Comparison of ENCODE assay signal across 21 cellular contexts in genomic region chr10:76892766-76893479, GRCh38.
A peak's percentile ranks its signal among the peaks of the same experiment; 100 is the strongest.
DNase-seq lines count a peak whose midpoint lies in the region; TF ChIP-seq lines count a peak whose summit lies in the region.
"Had no signal": no experiment of that assay in that cellular context is flagged by ENCODE, and none has a peak within 500 bp of the region (broad histone marks: within the 10 kb centered on the region; RNA-seq: fewer than 3 reads in every experiment).

No MANE protein-coding gene starts in this region.

- no peak overlapping the region for H3K9ac ChIP-seq in trophoblast cell (ENCODE audit: low read length)

- H4K91ac ChIP-seq in trophoblast cell (ENCODE audit: low read depth, low read length): no peak overlapping the region

- no peak for TF ChIP-seq POLR2A in esophagus muscularis mucosa (IDR thresholded peaks at IDR 0.05; ENCODE audit: low read depth)

- peaks cover 4 to 16% (median 6%) of the 10 kb centered on the region in 8 donors for H3K9me3 Mint-ChIP-seq in CD4-positive, alpha-beta memory T cell

- H2AFZ ChIP-seq in trophoblast cell (ENCODE audit: insufficient read depth, low read length, poor library complexity): no peak overlapping the region
- H2AFZ ChIP-seq: PC-9 had no signal

- H4K8ac ChIP-seq in trophoblast cell (ENCODE audit: low read depth, low read length): no peak overlapping the region

- no peak overlapping the region for H3K18ac ChIP-seq in trophoblast cell (ENCODE audit: low read length)

- DNase-seq in COLO829 (ENCODE audit: low spot score) (peak; percentile 16), NCI-H226 (peak; percentile 14), esophagus muscularis mucosa (ENCODE audit: extremely low spot score) (peak; percentile 37), trophoblast cell (no peak), GOT3 (lab: John Stamatoyannopoulos, UW) (no peak), H4 (ENCODE audit: low spot score) (no peak), NCI-H1105 treated with DMSO at 0.1 percent for 48 hours (lab: John Stamatoyannopoulos, UW) (no peak)
- no peak for DNase-seq in CD4-positive, alpha-beta memory T cell
- DNase-seq: 8988T, ACHN, COR-L47, DMS53, Karpas-422, NCI-H1092, NCI-H1436, NCI-H1930, NCI-H526 treated with DMSO at 0.1 percent for 48 hours, PC-9, Right ventricle myocardium superior, RPMI8226 had no signal

- H3K4me3 ChIP-seq in esophagus muscularis mucosa (no peak overlapping the region), trophoblast cell (ENCODE audit: low read depth, low read length) (no peak overlapping the region)
- H3K4me3 ChIP-seq in CD4-positive, alpha-beta memory T cell (ENCODE audit: low read length in 2 of 2): no peak overlapping the region
- H3K4me3 ChIP-seq: PC-9, SJSA1 had no signal

- no peak overlapping the region for H2BK120ac ChIP-seq in trophoblast cell (ENCODE audit: insufficient read depth, low read length, poor library complexity)

- no peaks in the 10 kb centered on the region for H3K36me3 Mint-ChIP-seq in CD4-positive, alpha-beta memory T cell

- H3K27ac Mint-ChIP-seq in CD4-positive, alpha-beta memory T cell: no peak overlapping the region

- H3K27me3 ChIP-seq in esophagus muscularis mucosa (no peaks in the 10 kb centered on the region), trophoblast cell (ENCODE audit: insufficient read depth, low read length) (no peaks in the 10 kb centered on the region)
- no peaks in the 10 kb centered on the region for H3K27me3 ChIP-seq in CD4-positive, alpha-beta memory T cell (ENCODE audit: insufficient read depth, low read length)
- H3K27me3 ChIP-seq: SJSA1 had no signal

- intact Hi-C loops in esophagus muscularis mucosa (cut with DNase I): no loop called here
- intact Hi-C loops in CD4-positive, alpha-beta memory T cell (cut with micrococcal nuclease): no loop called here

- H3K9me3 ChIP-seq in esophagus muscularis mucosa (no peaks in the 10 kb centered on the region), trophoblast cell (ENCODE audit: insufficient read depth, low read depth, low read length) (peaks cover 3% of the 10 kb centered on the region)
- H3K9me3 ChIP-seq in CD4-positive, alpha-beta memory T cell (ENCODE audit: control insufficient read depth in 1 of 2, low read length in 2 of 2): no peaks in the 10 kb centered on the region
- H3K9me3 ChIP-seq: SJSA1 had no signal

- no peak for TF ChIP-seq CTCF in esophagus muscularis mucosa (IDR thresholded peaks at IDR 0.05)

- no peak overlapping the region for H3K4ac ChIP-seq in trophoblast cell (ENCODE audit: low read depth, low read length)

- no peaks in the 10 kb centered on the region for H3K79me2 ChIP-seq in trophoblast cell (ENCODE audit: control insufficient read depth, insufficient read depth, low read length, poor library complexity)

- H3K79me1 ChIP-seq in trophoblast cell (ENCODE audit: low read length): peaks cover 2% of the 10 kb centered on the region

- no peak for TF ChIP-seq EP300 in esophagus muscularis mucosa (IDR thresholded peaks at IDR 0.05)

- H3K4me1 Mint-ChIP-seq in CD4-positive, alpha-beta memory T cell: no peaks in the 10 kb centered on the region

- no peak overlapping the region for H2AK5ac ChIP-seq in trophoblast cell (ENCODE audit: low read length)

- POLR2A ChIA-PET in CD4-positive, alpha-beta memory T cell (lab: Charles Lee; ENCODE audit: partially characterized antibody): no interaction called here

- peak overlapping the region; percentile 38 for H2BK5ac ChIP-seq in trophoblast cell (ENCODE audit: low read depth, low read length, poor library complexity)

- H3K27ac ChIP-seq in esophagus muscularis mucosa (replicated peaks in 1 of 4) (no peak overlapping the region), trophoblast cell (ENCODE audit: low read depth, low read length) (no peak overlapping the region)
- no peak overlapping the region for H3K27ac ChIP-seq in CD4-positive, alpha-beta memory T cell (ENCODE audit: low read depth, low read length)
- H3K27ac ChIP-seq: PC-9, SJSA1 had no signal

- peaks cover 0 to 2% of the 10 kb centered on the region in 2 donors for H3K27me3 Mint-ChIP-seq in CD4-positive, alpha-beta memory T cell

- H3K36me3 ChIP-seq in esophagus muscularis mucosa (peaks cover 0 to 29% (median 18%) of the 10 kb centered on the region in 4 donors), trophoblast cell (ENCODE audit: control insufficient read depth in 1 of 2, insufficient read depth in 2 of 2, low read length in 2 of 2) (peaks cover 12 to 20% of the 10 kb centered on the region in 2 experiments)
- no peaks in the 10 kb centered on the region for H3K36me3 ChIP-seq in CD4-positive, alpha-beta memory T cell (ENCODE audit: insufficient read depth, low read length)
- H3K36me3 ChIP-seq: SJSA1 had no signal

- H3K4me1 ChIP-seq in esophagus muscularis mucosa: peaks cover 0 to 4% (median 0%) of the 10 kb centered on the region in 4 donors
- peaks cover 0 to 4% of the 10 kb centered on the region in 2 experiments for H3K4me1 ChIP-seq in trophoblast cell (ENCODE audit: control insufficient read depth in 1 of 2, insufficient read depth in 2 of 2, low read length in 2 of 2)
- no peaks in the 10 kb centered on the region for H3K4me1 ChIP-seq in CD4-positive, alpha-beta memory T cell (ENCODE audit: insufficient read depth, low read length)
- H3K4me1 ChIP-seq: SJSA1 had no signal

- CTCF ChIA-PET in CD4-positive, alpha-beta memory T cell (lab: Charles Lee; ENCODE audit: partially characterized antibody): no interaction called here

- no peak overlapping the region for H3K14ac ChIP-seq in trophoblast cell (ENCODE audit: low read length)

- H3K23ac ChIP-seq in trophoblast cell (ENCODE audit: low read length): no peak overlapping the region

- no peak overlapping the region for H3K4me3 Mint-ChIP-seq in CD4-positive, alpha-beta memory T cell

- 72% methylated on average over 5 of the region's 5 CpGs for WGBS in esophagus muscularis mucosa
- WGBS in trophoblast cell (ENCODE audit: extremely low coverage, insufficient coverage, insufficient read length): no CpG with 5 or more reads among the region's 5 CpGs

- no peak overlapping the region for H4K12ac ChIP-seq in trophoblast cell (ENCODE audit: low read depth, low read length)

- H3K4me2 ChIP-seq in trophoblast cell (ENCODE audit: low read length): no peak overlapping the region
- H3K4me2 ChIP-seq: PC-9 had no signal

- H2BK12ac ChIP-seq in trophoblast cell (ENCODE audit: low read length): peak overlapping the region; percentile 55

Comparison
In these comparisons a context has a peak if more than half of its experiments do, and no peak if none do; other contexts are left out.
1. DNase-seq: peak in COLO829 (single experiment), NCI-H226 (single experiment) and esophagus muscularis mucosa (single experiment); none in trophoblast cell (0 of 2), GOT3 (single experiment), CD4-positive, alpha-beta memory T cell (0 of 5), H4 (single experiment) and NCI-H1105 treated with DMSO at 0.1 percent for 48 hours (single experiment).